ENCODE assay signal across 8 cellular contexts in genomic region chr6:32153835-32154513, GRCh38. TPM values are rescaled to one million over a fixed set of nuclear protein-coding genes. Genes with fewer than 3 reads are reported as not detected.
DNase-seq lines count a peak whose midpoint lies in the region; ATAC-seq and TF ChIP-seq lines count a peak whose summit lies in the region.

PPT2 (plus strand) TSS chr6:32154141; CDS start chr6:32154595, 454 bp downstream.

- ATAC-seq in HG03432 (IDR thresholded peaks at IDR 0.05; ENCODE audit: unreplicated experiment) = peak; percentile 35
- peak; percentile 65 for ATAC-seq in activated CD8-positive, alpha-beta T cell treated with anti-CD3 and anti-CD28 coated beads, Interleukin-2, amount 10 ng/mL, durations not matched to agents 7 days and 5 days
- ATAC-seq in HG02798 (IDR thresholded peaks at IDR 0.05; ENCODE audit: poor library complexity, unreplicated experiment) = no peak

- peaks cover 20 to 32% of the 10 kb centered on the region in 2 donors for H3K4me1 ChIP-seq in duodenal mucosa (ENCODE audit: control insufficient read depth in 1 of 2, insufficient read depth in 2 of 2, low read length in 2 of 2)

- peaks cover 18% of the 10 kb centered on the region for H3K27me3 Mint-ChIP-seq in activated CD8-positive, alpha-beta T cell treated with anti-CD3 and anti-CD28 coated beads, Interleukin-2, amount 10 ng/mL, durations not matched to agents 7 days and 5 days (ENCODE audit: low read depth)

- H3K36me3 ChIP-seq in duodenal mucosa (ENCODE audit: control insufficient read depth in 1 of 2, insufficient read depth in 2 of 2, low read length in 2 of 2) = peaks cover 14 to 15% of the 10 kb centered on the region in 2 donors

- peak within 1 kb of the TSS; percentile 85 for H3K27ac ChIP-seq in duodenal mucosa (ENCODE audit: low read depth, low read length)

- intact Hi-C loops in lower leg skin (cut with DNase I; ENCODE audit: low total_unique reads) = no loop called here

- H3K27ac Mint-ChIP-seq in activated CD8-positive, alpha-beta T cell treated with anti-CD3 and anti-CD28 coated beads, Interleukin-2, amount 10 ng/mL, durations not matched to agents 7 days and 5 days = peak within 1 kb of the TSS; percentile 89

- H3K9me3 Mint-ChIP-seq in activated CD8-positive, alpha-beta T cell treated with anti-CD3 and anti-CD28 coated beads, Interleukin-2, amount 10 ng/mL, durations not matched to agents 7 days and 5 days (ENCODE audit: insufficient read depth) = no peaks in the 10 kb centered on the region

- CTCF ChIA-PET in activated CD8-positive, alpha-beta T cell treated with anti-CD3 and anti-CD28 coated beads, Interleukin-2, amount 10 ng/mL, durations not matched to agents 7 days and 5 days (lab: Charles Lee) = interaction anchor here (1.0 to 1.3 kb wide), 7 partner anchors 13 to 66 kb away, joined by 3 to 5 read pairs (median 4); no protein-coding TSS in a partner anchor

- DNase-seq in DMS114 treated with DMSO at 0.1 percent for 48 hours (lab: John Stamatoyannopoulos, UW; ENCODE audit: unreplicated experiment) = peak; percentile 94
- peak; percentile 96 for DNase-seq in NCI-H82 (lab: John Stamatoyannopoulos, UW)
- DNase-seq in activated CD8-positive, alpha-beta T cell treated with anti-CD3 and anti-CD28 coated beads, Interleukin-2, amount 10 ng/mL, durations not matched to agents 7 days and 5 days = peak; percentile 90
- peak; percentile 88 to 98 for DNase-seq in lower leg skin (ENCODE audit: low spot score in 2 of 2)
- peak; percentile 69 for DNase-seq in stimulated activated CD4-positive, alpha-beta T cell treated with anti-CD3 and anti-CD28 coated beads, Interleukin-4, amount 100 ng/mL, for 1 hour

- peak within 1 kb of the TSS; percentile 87 to 98 for H3K4me3 ChIP-seq in duodenal mucosa (ENCODE audit: low read depth in 1 of 2, low read length in 2 of 2)
- H3K4me3 ChIP-seq in lower leg skin (ENCODE audit: low read depth, poor library complexity, severe bottlenecking) = peak within 1 kb of the TSS; percentile 76

- no peaks in the 10 kb centered on the region for H3K9me3 ChIP-seq in duodenal mucosa (ENCODE audit: control insufficient read depth in 1 of 2, low read length in 2 of 2)

- WGBS in lower leg skin, 2 donors = 0% methylated on average over 38 to 39 of the region's 39 CpGs

- peaks cover 46% of the 10 kb centered on the region for H3K4me1 Mint-ChIP-seq in activated CD8-positive, alpha-beta T cell treated with anti-CD3 and anti-CD28 coated beads, Interleukin-2, amount 10 ng/mL, durations not matched to agents 7 days and 5 days (ENCODE audit: low read depth)

- POLR2A ChIA-PET in activated CD8-positive, alpha-beta T cell treated with anti-CD3 and anti-CD28 coated beads, Interleukin-2, amount 10 ng/mL, durations not matched to agents 7 days and 5 days (lab: Charles Lee) = interaction anchor here (0.9 to 1.1 kb wide), 2 partner anchors 10 to 38 kb away, joined by 3 to 5 read pairs; partner anchors contain the start of genes EGFL8 and GPSM3

- H3K4me3 Mint-ChIP-seq in activated CD8-positive, alpha-beta T cell treated with anti-CD3 and anti-CD28 coated beads, Interleukin-2, amount 10 ng/mL, durations not matched to agents 7 days and 5 days = peak within 1 kb of the TSS; percentile 94

- no peak for TF ChIP-seq CTCF in lower leg skin (IDR thresholded peaks at IDR 0.05)

- H3K36me3 Mint-ChIP-seq in activated CD8-positive, alpha-beta T cell treated with anti-CD3 and anti-CD28 coated beads, Interleukin-2, amount 10 ng/mL, durations not matched to agents 7 days and 5 days (ENCODE audit: low read depth) = peaks cover 11% of the 10 kb centered on the region

- TF ChIP-seq POLR2A in lower leg skin (IDR thresholded peaks at IDR 0.05) = no peak

- H3K9ac ChIP-seq in duodenal mucosa (ENCODE audit: low read depth in 1 of 2, low read length in 2 of 2) = peak within 1 kb of the TSS; percentile 86 to 91

- no peaks in the 10 kb centered on the region for H3K27me3 ChIP-seq in duodenal mucosa (ENCODE audit: control insufficient read depth in 1 of 2, insufficient read depth in 2 of 2, low read length in 2 of 2)

RNA-seq across cellular contexts. Expression of gene PPT2, which starts in this region (rescaled TPM):
- 10 to 100 TPM; 15.4 to 17.1 TPM for total RNA-seq in activated CD8-positive, alpha-beta T cell treated with anti-CD3 and anti-CD28 coated beads, Interleukin-2, amount 10 ng/mL, durations not matched to agents 7 days and 5 days
- total RNA-seq in lower leg skin = 100 to 1,000 TPM in 1 of 4 donors, 10 to 100 TPM in 3; 36.6 to 220 (median 56.9) TPM
